Comparison of ENCODE assay signal across 8 cellular contexts in the genomic region with DNA sequence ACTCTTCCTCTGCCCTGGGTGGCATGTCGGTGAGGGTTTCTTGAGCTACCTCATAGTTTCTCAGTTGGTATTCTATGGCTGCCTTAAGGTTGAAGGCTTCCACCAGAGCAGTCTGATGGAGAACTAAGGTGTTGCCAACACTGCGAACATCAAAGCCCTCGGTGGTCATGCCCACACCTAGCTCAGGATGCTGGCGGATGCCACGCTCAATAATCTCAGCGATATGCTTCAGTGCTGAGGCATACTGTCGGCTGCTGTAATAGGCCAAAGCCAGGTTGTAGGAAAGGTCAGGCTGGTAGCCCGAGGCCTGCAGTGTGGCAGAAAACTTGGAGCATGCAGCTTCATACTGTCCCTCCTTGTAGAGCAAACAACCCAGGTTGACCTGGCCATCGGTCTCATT.
DNase-seq lines count a peak whose midpoint lies in the region; ATAC-seq and TF ChIP-seq lines count a peak whose summit lies in the region.

No MANE protein-coding gene starts in this region.

- H3K14ac ChIP-seq in trophoblast cell (ENCODE audit: low read length), result no peak overlapping the region

- H3K9ac ChIP-seq in DND-41 (ENCODE audit: low read depth, low read length) (peak overlapping the region; percentile 68), trophoblast cell (ENCODE audit: low read length) (no peak overlapping the region)

- peak overlapping the region; percentile 85 for H4K8ac ChIP-seq in trophoblast cell (ENCODE audit: low read depth, low read length)

- BruUV-seq in Panc1 (replicated peaks; lab: Mats Ljungman, UMichigan), result no TSS peak

- H4K12ac ChIP-seq in trophoblast cell (ENCODE audit: low read depth, low read length), result peak overlapping the region; percentile 71

- H2BK5ac ChIP-seq in trophoblast cell (ENCODE audit: low read depth, low read length, poor library complexity), result no peak overlapping the region

- H4K91ac ChIP-seq in trophoblast cell (ENCODE audit: low read depth, low read length), result no peak overlapping the region

- intact Hi-C loops in Panc1 (cut with micrococcal nuclease; ENCODE audit: unreplicated experiment) (no loop called here), esophagus muscularis mucosa (cut with DNase I) (no loop called here)

- CTCF ChIA-PET in Panc1 (lab: Charles Lee), result no interaction called here

- in situ Hi-C loops in Panc1 (cut with HindIII; ENCODE audit: low pct_unique_long_range_greater_than_20kb, low sequenced_read_pairs), result no loop called here

- WGBS in esophagus muscularis mucosa, result 68% methylated on average over 2 of the region's 9 CpGs
- WGBS in trophoblast cell (ENCODE audit: extremely low coverage, insufficient coverage, insufficient read length), result no CpG with 5 or more reads among the region's 9 CpGs

- H2AK5ac ChIP-seq in trophoblast cell (ENCODE audit: low read length), result no peak overlapping the region

- H3K27me3 ChIP-seq in DND-41 (ENCODE audit: insufficient read depth, low read length, poor library complexity) (no peaks in the 10 kb centered on the region), Panc1 (ENCODE audit: control insufficient read depth, insufficient read depth, low read length) (no peaks in the 10 kb centered on the region), esophagus muscularis mucosa (no peaks in the 10 kb centered on the region), trophoblast cell (ENCODE audit: insufficient read depth, low read length) (no peaks in the 10 kb centered on the region)

- no peak for DNase-seq in DND-41
- DNase-seq in Panc1 (ENCODE audit: low read depth, low spot score), result no peak
- DNase-seq in esophagus muscularis mucosa (ENCODE audit: extremely low spot score), result peak; percentile 29
- DNase-seq in trophoblast cell, result no peak
- no peak for DNase-seq in GM20000 (ENCODE audit: low spot score)
- no peak for DNase-seq in SW 1271 (lab: John Stamatoyannopoulos, UW)
- DNase-seq in ureter (ENCODE audit: low spot score), result no peak

- H3K4ac ChIP-seq in trophoblast cell (ENCODE audit: low read depth, low read length), result no peak overlapping the region

- no peak overlapping the region for H3K18ac ChIP-seq in trophoblast cell (ENCODE audit: low read length)

- H3K36me3 ChIP-seq in DND-41 (ENCODE audit: insufficient read depth, low read length) (no peaks in the 10 kb centered on the region), Panc1 (ENCODE audit: control insufficient read depth, insufficient read depth, low read length) (no peaks in the 10 kb centered on the region), esophagus muscularis mucosa (no peaks in the 10 kb centered on the region), trophoblast cell (ENCODE audit: control insufficient read depth in 1 of 2, insufficient read depth in 2 of 2, low read length in 2 of 2) (no peaks in the 10 kb centered on the region)

- peak overlapping the region; percentile 61 for H3K4me2 ChIP-seq in DND-41 (ENCODE audit: insufficient read depth, low read length)
- peak overlapping the region; percentile 70 for H3K4me2 ChIP-seq in trophoblast cell (ENCODE audit: low read length)

- H3K23ac ChIP-seq in trophoblast cell (ENCODE audit: low read length), result no peak overlapping the region

- no peak for TF ChIP-seq POLR2A in esophagus muscularis mucosa (IDR thresholded peaks at IDR 0.05; ENCODE audit: low read depth)

- H3K27ac ChIP-seq in DND-41 (ENCODE audit: low read length) (peak overlapping the region; percentile 98; the same call in 1 of the 2 replicates), Panc1 (ENCODE audit: low read length) (peak overlapping the region; percentile 57; the same call in 1 of the 2 replicates), esophagus muscularis mucosa (replicated peaks in 1 of 4) (peak overlapping the region in 3 of 4 donors; percentile 85 to 93 (median 92)), trophoblast cell (ENCODE audit: low read depth, low read length) (no peak overlapping the region)

- H3K9me3 ChIP-seq in DND-41 (ENCODE audit: insufficient read depth, low read length, severe bottlenecking) (no peaks in the 10 kb centered on the region), Panc1 (ENCODE audit: control insufficient read depth, insufficient read depth, low read depth, low read length) (no peaks in the 10 kb centered on the region), esophagus muscularis mucosa (no peaks in the 10 kb centered on the region), trophoblast cell (ENCODE audit: insufficient read depth, low read depth, low read length) (no peaks in the 10 kb centered on the region)

- H2AFZ ChIP-seq in DND-41 (ENCODE audit: low read depth, low read length) (peak overlapping the region; percentile 81), trophoblast cell (ENCODE audit: insufficient read depth, low read length, poor library complexity) (peak overlapping the region; percentile 95)

- H3K79me2 ChIP-seq in DND-41 (ENCODE audit: insufficient read depth, low read length), result no peaks in the 10 kb centered on the region
- peaks cover 2% of the 10 kb centered on the region for H3K79me2 ChIP-seq in trophoblast cell (ENCODE audit: control insufficient read depth, insufficient read depth, low read length, poor library complexity)

- no peak for ATAC-seq in DND-41 (ENCODE audit: insufficient read depth, low read depth)
- ATAC-seq in Panc1, result no peak
- ATAC-seq in GM21367 (IDR thresholded peaks at IDR 0.05; ENCODE audit: unreplicated experiment), result no peak

- no peak overlapping the region for H2BK120ac ChIP-seq in trophoblast cell (ENCODE audit: insufficient read depth, low read length, poor library complexity)

- no peaks in the 10 kb centered on the region for H4K20me1 ChIP-seq in DND-41 (ENCODE audit: insufficient read depth, low read length)

- TF ChIP-seq EP300 in esophagus muscularis mucosa (IDR thresholded peaks at IDR 0.05), result no peak

- peaks cover 5% of the 10 kb centered on the region for H3K79me1 ChIP-seq in trophoblast cell (ENCODE audit: low read length)

- peak overlapping the region; percentile 37 to 70; a peak in 3 of 4 replicates for H3K4me3 ChIP-seq in DND-41 (ENCODE audit: low read depth in 1 of 2, low read length in 2 of 2)
- peak overlapping the region; percentile 79 to 83 for H3K4me3 ChIP-seq in Panc1 (ENCODE audit: low read depth in 2 of 2, low read length in 2 of 2)
- H3K4me3 ChIP-seq in esophagus muscularis mucosa, result peak overlapping the region; percentile 67 to 86 (median 74)
- peak overlapping the region; percentile 94 for H3K4me3 ChIP-seq in trophoblast cell (ENCODE audit: low read depth, low read length)

- peaks cover 15% of the 10 kb centered on the region for H3K4me1 ChIP-seq in DND-41 (ENCODE audit: insufficient read depth, low read length)
- H3K4me1 ChIP-seq in Panc1 (ENCODE audit: control insufficient read depth, insufficient read depth, low read length), result no peaks in the 10 kb centered on the region
- peaks cover 8 to 12% (median 9%) of the 10 kb centered on the region in 4 donors for H3K4me1 ChIP-seq in esophagus muscularis mucosa
- peaks cover 0 to 5% of the 10 kb centered on the region in 2 experiments for H3K4me1 ChIP-seq in trophoblast cell (ENCODE audit: control insufficient read depth in 1 of 2, insufficient read depth in 2 of 2, low read length in 2 of 2)

- no peak overlapping the region for H2BK12ac ChIP-seq in trophoblast cell (ENCODE audit: low read length)

- POLR2A ChIA-PET in Panc1 (lab: Charles Lee), result interaction anchor here (0.6 kb wide), 1 partner anchor 322 kb away, joined by 3 read pairs; no protein-coding TSS in a partner anchor

- TF ChIP-seq CTCF in DND-41 (IDR thresholded peaks at IDR 0.05; ENCODE audit: borderline replicate concordance, extremely low read depth, low read length, poor library complexity, severe bottlenecking), result no peak
- no peak for TF ChIP-seq CTCF in Panc1 (IDR thresholded peaks at IDR 0.05)
- TF ChIP-seq CTCF in esophagus muscularis mucosa (IDR thresholded peaks at IDR 0.05), result no peak
- no peak for TF ChIP-seq CTCF in GM20000 (IDR thresholded peaks at IDR 0.05; ENCODE audit: extremely low read depth, missing control alignments)
